Comparison of ENCODE assay signal across 17 cellular contexts in the genomic region with DNA sequence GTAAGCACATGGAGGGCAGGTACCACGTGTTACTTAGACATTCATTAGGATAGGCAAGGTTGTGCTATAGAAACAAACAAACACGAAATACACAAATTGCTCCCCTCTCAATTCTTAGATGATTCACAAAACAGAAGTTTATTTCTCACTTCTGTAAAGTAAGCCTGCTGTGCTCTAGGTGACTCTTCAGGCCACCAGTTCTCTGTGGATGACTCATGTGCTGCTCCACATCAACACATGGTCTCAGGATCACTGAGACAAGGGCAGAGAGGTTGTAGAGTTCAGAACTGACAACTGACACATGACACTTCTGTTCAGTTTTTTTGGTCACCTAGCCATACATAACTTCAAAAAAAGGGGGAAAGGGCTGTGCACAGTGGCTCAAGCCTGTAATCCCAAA.
DNase-seq lines count a peak whose midpoint lies in the region; ATAC-seq lines count a peak whose summit lies in the region.
"Had no signal": no experiment of that assay in that cellular context is flagged by ENCODE, and none has a peak within 500 bp of the region (broad histone marks: within the 10 kb centered on the region; RNA-seq: fewer than 3 reads in every experiment).

No MANE protein-coding gene starts in this region.

- no peak overlapping the region for H3K4me2 ChIP-seq in Karpas-422 (ENCODE audit: low read depth, low read length, poor library complexity, severe bottlenecking)

- no peaks in the 10 kb centered on the region for H3K36me3 Mint-ChIP-seq in stimulated activated effector memory CD8-positive, alpha-beta T cell treated with anti-CD3 and anti-CD28 coated beads, Interleukin-12 subunit alpha, Interleukin-12 subunit beta, amount 100 ng/mL, for 72 hours

- H3K4me3 Mint-ChIP-seq in stimulated activated effector memory CD8-positive, alpha-beta T cell treated with anti-CD3 and anti-CD28 coated beads, Interleukin-12 subunit alpha, Interleukin-12 subunit beta, amount 100 ng/mL, for 72 hours = no peak overlapping the region
- H3K4me3 Mint-ChIP-seq: activated CD4-positive, alpha-beta T cell treated with anti-CD3 and anti-CD28 coated beads, Interleukin-2, amount 10 ng/mL, durations not matched to agents 7 days and 5 days had no signal

- no peak overlapping the region for H3K9ac ChIP-seq in Karpas-422 (ENCODE audit: low read length)

- H3K79me2 ChIP-seq in Karpas-422 (ENCODE audit: low read length) = no peaks in the 10 kb centered on the region

- DNase-seq in Right ventricle myocardium inferior (ENCODE audit: missing footprints) (no peak), cardiac septum (ENCODE audit: low spot score) (no peak), M059J (ENCODE audit: low read depth) (peak; percentile 40), HuH-7 (ENCODE audit: low spot score) (no peak), Karpas-422 (no peak)
- DNase-seq in stimulated activated effector memory CD8-positive, alpha-beta T cell treated with anti-CD3 and anti-CD28 coated beads, Interleukin-12 subunit alpha, Interleukin-12 subunit beta, amount 100 ng/mL, for 72 hours (ENCODE audit: low spot score in 2 of 2) = no peak
- DNase-seq: ACHN; activated CD4-positive, alpha-beta T cell treated with anti-CD3 and anti-CD28 coated beads, Interleukin-2, amount 10 ng/mL, durations not matched to agents 7 days and 5 days; NCI-H1417; NCI-H748 treated with DMSO at 0.1 percent for 48 hours; posterior cingulate gyrus had no signal

- no peaks in the 10 kb centered on the region for H3K27me3 ChIP-seq in Karpas-422 (ENCODE audit: low read length)
- H3K27me3 ChIP-seq: cardiac muscle cell, suprapubic skin had no signal

- H3K36me3 ChIP-seq in Karpas-422 (ENCODE audit: insufficient read depth, low read length) = no peaks in the 10 kb centered on the region
- H3K36me3 ChIP-seq: cardiac muscle cell, suprapubic skin had no signal

- no peaks in the 10 kb centered on the region for H3K9me3 Mint-ChIP-seq in stimulated activated effector memory CD8-positive, alpha-beta T cell treated with anti-CD3 and anti-CD28 coated beads, Interleukin-12 subunit alpha, Interleukin-12 subunit beta, amount 100 ng/mL, for 72 hours
- H3K9me3 Mint-ChIP-seq: activated CD4-positive, alpha-beta T cell treated with anti-CD3 and anti-CD28 coated beads, Interleukin-2, amount 10 ng/mL, durations not matched to agents 7 days and 5 days had no signal

- H2AFZ ChIP-seq in Karpas-422 (ENCODE audit: low read length) = no peak overlapping the region

- H3K4me1 ChIP-seq in Karpas-422 (ENCODE audit: low read length) = no peaks in the 10 kb centered on the region
- H3K4me1 ChIP-seq: suprapubic skin had no signal

- intact Hi-C loops in Right ventricle myocardium inferior (cut with DNase I) = loop anchor here (5.0 kb wide), 1 partner anchor 235 kb away; no protein-coding TSS in a partner anchor
- intact Hi-C loops in cardiac septum (cut with DNase I) = no loop called here

- H3K4me1 Mint-ChIP-seq in stimulated activated effector memory CD8-positive, alpha-beta T cell treated with anti-CD3 and anti-CD28 coated beads, Interleukin-12 subunit alpha, Interleukin-12 subunit beta, amount 100 ng/mL, for 72 hours = no peaks in the 10 kb centered on the region
- H3K4me1 Mint-ChIP-seq: activated CD4-positive, alpha-beta T cell treated with anti-CD3 and anti-CD28 coated beads, Interleukin-2, amount 10 ng/mL, durations not matched to agents 7 days and 5 days had no signal

- H3K4me3 ChIP-seq in Karpas-422 (ENCODE audit: low read length) = no peak overlapping the region
- H3K4me3 ChIP-seq: cardiac muscle cell, suprapubic skin had no signal

- no peaks in the 10 kb centered on the region for H3K9me2 ChIP-seq in Karpas-422 (replicated peaks; ENCODE audit: insufficient read depth, low read length)

- ATAC-seq in Right ventricle myocardium inferior (peak; percentile 60), HG02623 (IDR thresholded peaks at IDR 0.05; ENCODE audit: unreplicated experiment) (peak; percentile 54), HG03439 (IDR thresholded peaks at IDR 0.05; ENCODE audit: unreplicated experiment) (no peak)
- ATAC-seq in stimulated activated effector memory CD8-positive, alpha-beta T cell treated with anti-CD3 and anti-CD28 coated beads, Interleukin-12 subunit alpha, Interleukin-12 subunit beta, amount 100 ng/mL, for 72 hours = peak; percentile 65

- no peak overlapping the region for H3K27ac ChIP-seq in Karpas-422 (ENCODE audit: low read length)
- H3K27ac ChIP-seq: cardiac muscle cell, epithelial cell of prostate, HL-60, suprapubic skin had no signal

- no peaks in the 10 kb centered on the region for H4K20me1 ChIP-seq in Karpas-422 (ENCODE audit: insufficient read depth, low read depth, low read length)

- H3K27ac Mint-ChIP-seq in stimulated activated effector memory CD8-positive, alpha-beta T cell treated with anti-CD3 and anti-CD28 coated beads, Interleukin-12 subunit alpha, Interleukin-12 subunit beta, amount 100 ng/mL, for 72 hours = no peak overlapping the region
- H3K27ac Mint-ChIP-seq: activated CD4-positive, alpha-beta T cell treated with anti-CD3 and anti-CD28 coated beads, Interleukin-2, amount 10 ng/mL, durations not matched to agents 7 days and 5 days had no signal

- no peaks in the 10 kb centered on the region for H3K9me3 ChIP-seq in Karpas-422 (ENCODE audit: low read length)
